In the genomic region with DNA sequence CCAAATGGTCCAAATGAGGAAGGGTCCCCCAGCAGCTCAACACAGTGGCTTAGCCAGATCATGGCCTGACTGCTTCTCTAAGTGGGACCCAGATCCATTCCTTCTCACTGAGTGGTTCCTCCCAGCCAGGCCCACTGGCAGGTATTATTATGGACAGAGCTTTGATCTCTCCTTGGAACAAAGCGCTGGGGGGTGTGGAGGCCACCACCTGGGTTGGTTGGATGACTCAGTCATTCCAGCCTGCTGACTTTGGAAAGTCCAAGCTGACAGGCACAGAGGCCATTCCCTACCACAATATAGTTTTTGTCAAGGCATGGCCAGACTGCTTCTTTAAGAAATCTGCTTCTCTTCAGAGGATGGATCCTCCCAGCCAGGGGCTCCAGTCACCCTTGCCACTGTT, we compare ENCODE assay signal across 1 cellular context.
TF ChIP-seq lines count a peak whose summit lies in the region.

No MANE protein-coding gene starts in this region.

TF ChIP-seq in SK-N-SH, 30 proteins besides CTCF, POLR2A, EP300 and RAD21 (continued from another document):
- TF ChIP-seq POLR2AphosphoS5 (IDR thresholded peaks at IDR 0.05; ENCODE audit: low read depth, low read length): no peak
- TF ChIP-seq RXRA (IDR thresholded peaks at IDR 0.05; ENCODE audit: borderline replicate concordance, low read depth): no peak
- TF ChIP-seq JUND (IDR thresholded peaks at IDR 0.05): no peak
- TF ChIP-seq MEF2A (IDR thresholded peaks at IDR 0.05; ENCODE audit: borderline replicate concordance, low read depth): no peak
- TF ChIP-seq MXI1 (IDR thresholded peaks at IDR 0.05; ENCODE audit: low read depth, low read length): no peak
- no peak for TF ChIP-seq RFX5 (IDR thresholded peaks at IDR 0.05; ENCODE audit: low read length)
- no peak for TF ChIP-seq SMC3 (IDR thresholded peaks at IDR 0.05; ENCODE audit: low read depth, low read length)
- no peak for TF ChIP-seq NFIC (IDR thresholded peaks at IDR 0.05; ENCODE audit: borderline replicate concordance)
- TF ChIP-seq, protein P1, sequence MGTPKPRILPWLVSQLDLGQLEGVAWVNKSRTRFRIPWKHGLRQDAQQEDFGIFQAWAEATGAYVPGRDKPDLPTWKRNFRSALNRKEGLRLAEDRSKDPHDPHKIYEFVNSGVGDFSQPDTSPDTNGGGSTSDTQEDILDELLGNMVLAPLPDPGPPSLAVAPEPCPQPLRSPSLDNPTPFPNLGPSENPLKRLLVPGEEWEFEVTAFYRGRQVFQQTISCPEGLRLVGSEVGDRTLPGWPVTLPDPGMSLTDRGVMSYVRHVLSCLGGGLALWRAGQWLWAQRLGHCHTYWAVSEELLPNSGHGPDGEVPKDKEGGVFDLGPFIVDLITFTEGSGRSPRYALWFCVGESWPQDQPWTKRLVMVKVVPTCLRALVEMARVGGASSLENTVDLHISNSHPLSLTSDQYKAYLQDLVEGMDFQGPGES (IDR thresholded peaks at IDR 0.05; ENCODE audit: low read depth, low read length): no peak
